ENCODE assay signal across 19 cellular contexts in the genomic region with DNA sequence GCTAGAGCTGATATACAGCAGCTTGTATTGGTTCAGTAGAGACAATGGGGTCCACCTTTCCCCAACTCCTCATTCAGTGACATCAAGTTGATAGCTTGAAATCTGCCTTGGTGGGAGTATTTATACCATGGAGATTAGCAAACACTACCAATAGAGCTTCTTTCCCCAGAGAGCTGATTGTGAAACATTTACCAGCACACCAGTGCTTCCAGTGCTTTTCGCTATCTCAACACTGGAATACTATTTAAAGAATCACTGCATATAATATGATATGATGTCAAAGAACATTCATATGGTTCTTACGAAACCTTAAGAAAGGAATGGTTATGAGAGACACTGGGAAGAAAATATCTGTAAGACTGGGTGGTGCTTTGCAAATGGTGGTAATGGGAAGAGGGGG.
"Had no signal": no experiment of that assay in that cellular context is flagged by ENCODE, and none has a peak within 500 bp of the region (broad histone marks: within the 10 kb centered on the region; RNA-seq: fewer than 3 reads in every experiment).

No MANE protein-coding gene starts in this region.

- H3K9me3 ChIP-seq: body of pancreas, right atrium auricular region, transverse colon had no signal

- H3K36me3 ChIP-seq: right atrium auricular region, transverse colon had no signal

- H3K4me1 ChIP-seq: body of pancreas, right atrium auricular region, transverse colon had no signal

- H3K27ac ChIP-seq: body of pancreas, right atrium auricular region, transverse colon had no signal

- ATAC-seq: activated CD4-positive, alpha-beta T cell treated with anti-CD3 and anti-CD28 coated beads for 36 hours; activated CD8-positive, alpha-beta T cell treated with anti-CD3 and anti-CD28 coated beads for 36 hours; activated T-cell treated with anti-CD3 and anti-CD28 coated beads, Interleukin-2, amount 50 U/mL, for 4 hours; body of pancreas; T-helper 17 cell had no signal

- H3K4me3 ChIP-seq: body of pancreas, right atrium auricular region, transverse colon had no signal

- H3K27me3 ChIP-seq: body of pancreas, right atrium auricular region, transverse colon had no signal

- DNase-seq: activated CD4-positive, alpha-beta T cell treated with anti-CD3 and anti-CD28 coated beads for 36 hours; activated CD8-positive, alpha-beta T cell treated with anti-CD3 and anti-CD28 coated beads for 36 hours; activated effector memory CD4-positive, alpha-beta T cell treated with Interleukin-2 at 50 U/mL for 16 hours; activated T-cell treated with anti-CD3 and anti-CD28 coated beads, Interleukin-2, amount 50 U/mL, for 4 hours; amygdala; body of pancreas; cerebellar nuclear complex; effector memory CD4-positive, alpha-beta T cell; glutamatergic neuron; hypothalamus; nephron progenitor cell; small intestine; stimulated activated CD4-positive, alpha-beta T cell treated with anti-CD3 and anti-CD28 coated beads, Interleukin-4, amount 100 ng/mL, for 4 hours; stimulated activated CD8-positive, alpha-beta memory T cell treated with anti-CD3 and anti-CD28 coated beads, Interleukin-4, amount 100 ng/mL, for 48 hours; stimulated activated naive CD4-positive, alpha-beta T cell treated with Interleukin-2 at 50 U/mL for 16 hours; substantia nigra; T-helper 17 cell; transverse colon had no signal
